Comparison of ENCODE assay signal across 19 cellular contexts in the genomic region with DNA sequence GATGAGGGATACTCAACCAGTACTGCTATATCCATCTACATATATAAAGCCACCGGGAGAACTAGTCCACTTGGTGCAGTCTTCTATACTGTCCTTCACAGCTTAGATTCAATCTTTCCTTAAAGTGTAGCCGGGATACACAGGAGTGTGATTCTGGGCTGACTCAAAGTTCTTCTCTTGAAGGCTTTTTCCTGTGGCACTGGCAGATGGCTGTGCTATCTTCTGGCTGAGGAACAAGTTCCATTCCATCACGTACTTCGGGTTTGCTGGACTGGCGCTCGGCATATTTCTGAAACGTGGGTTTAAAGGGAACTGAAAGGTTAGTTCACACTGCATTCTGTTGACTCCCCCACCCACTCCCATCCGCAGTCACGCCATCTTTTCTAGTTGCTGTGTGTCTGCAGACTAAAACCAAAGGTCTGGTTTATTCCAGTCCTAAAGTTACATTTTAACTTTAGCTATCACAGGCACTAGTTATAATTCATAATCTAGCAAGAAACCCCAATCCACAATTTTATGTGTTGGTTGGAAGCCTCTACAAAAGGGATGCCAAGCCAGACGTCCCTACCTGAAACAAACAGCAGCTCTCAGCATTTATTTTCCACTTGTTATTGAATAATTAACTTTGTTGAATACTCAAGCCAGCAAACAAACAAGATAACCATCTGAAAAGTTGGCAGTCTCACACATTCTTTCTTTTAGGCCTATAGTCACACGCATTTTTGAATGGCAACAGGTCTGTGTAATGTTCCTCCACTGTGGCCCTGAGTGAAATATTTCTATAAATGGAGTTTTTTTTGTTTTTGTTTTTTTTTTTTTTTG. TPM values are rescaled to one million over a fixed set of nuclear protein-coding genes. Genes with fewer than 3 reads are reported as not detected.
"Had no signal": no experiment of that assay in that cellular context is flagged by ENCODE, and none has a peak within 500 bp of the region (broad histone marks: within the 10 kb centered on the region; RNA-seq: fewer than 3 reads in every experiment).

No MANE protein-coding gene starts in this region.

- H3K4me1 ChIP-seq: stomach had no signal

- DNase-seq: activated CD4-positive, alpha-beta T cell treated with anti-CD3 and anti-CD28 coated beads, Interleukin-2, amount 10 ng/mL, durations not matched to agents 7 days and 5 days; activated CD8-positive, alpha-beta memory T cell treated with anti-CD3 and anti-CD28 coated beads, Interleukin-2, amount 50 U/mL, for 48 hours; activated gamma-delta T cell; activated T-cell treated with anti-CD3 and anti-CD28 coated beads, Interleukin-2, amount 50 U/mL, for 72 hours; cortex of kidney; effector CD4-positive, alpha-beta T cell; foreskin fibroblast; left colon; occipital lobe; stomach; T-helper 17 cell had no signal

- H3K27ac ChIP-seq: stomach, thoracic aorta had no signal

- H3K27ac Mint-ChIP-seq: activated CD4-positive, alpha-beta T cell treated with anti-CD3 and anti-CD28 coated beads, Interleukin-2, amount 10 ng/mL, durations not matched to agents 7 days and 5 days; activated naive CD4-positive, alpha-beta T cell treated with anti-CD3 and anti-CD28 coated beads, Interleukin-2, amount 50 U/mL, for 72 hours; activated T-cell treated with anti-CD3 and anti-CD28 coated beads, Interleukin-2, amount 50 U/mL, for 72 hours; natural killer cell treated with Interleukin-12 subunit alpha and Interleukin-12 subunit beta and Interleukin-15 and Interleukin-18, amount 100 ng/mL, for 72 hours; progenitor cell of endocrine pancreas; T-helper 17 cell had no signal

- H3K4me3 Mint-ChIP-seq: activated CD4-positive, alpha-beta T cell treated with anti-CD3 and anti-CD28 coated beads, Interleukin-2, amount 10 ng/mL, durations not matched to agents 7 days and 5 days; activated T-cell treated with anti-CD3 and anti-CD28 coated beads, Interleukin-2, amount 50 U/mL, for 72 hours; central memory CD8-positive, alpha-beta T cell; natural killer cell treated with Interleukin-12 subunit alpha and Interleukin-12 subunit beta and Interleukin-15 and Interleukin-18, amount 100 ng/mL, for 72 hours; T-helper 17 cell had no signal

- H3K27me3 Mint-ChIP-seq: activated CD4-positive, alpha-beta T cell treated with anti-CD3 and anti-CD28 coated beads, Interleukin-2, amount 10 ng/mL, durations not matched to agents 7 days and 5 days; central memory CD8-positive, alpha-beta T cell; natural killer cell treated with Interleukin-12 subunit alpha and Interleukin-12 subunit beta and Interleukin-15 and Interleukin-18, amount 100 ng/mL, for 72 hours; progenitor cell of endocrine pancreas; T-helper 17 cell had no signal

- H3K9me3 ChIP-seq: stomach, thoracic aorta had no signal

- ATAC-seq: activated naive CD4-positive, alpha-beta T cell treated with anti-CD3 and anti-CD28 coated beads, Interleukin-2, amount 50 U/mL, for 72 hours; activated T-cell treated with anti-CD3 and anti-CD28 coated beads, Interleukin-2, amount 50 U/mL, for 72 hours; left colon; natural killer cell treated with Interleukin-12 subunit alpha and Interleukin-12 subunit beta and Interleukin-15 and Interleukin-18, amount 100 ng/mL, for 72 hours; sciatic nerve; T-helper 17 cell had no signal

- H3K4me1 Mint-ChIP-seq: activated CD4-positive, alpha-beta T cell treated with anti-CD3 and anti-CD28 coated beads, Interleukin-2, amount 10 ng/mL, durations not matched to agents 7 days and 5 days; central memory CD8-positive, alpha-beta T cell; T-helper 17 cell had no signal

- H3K27me3 ChIP-seq: stomach had no signal

- FAIRE-seq: endothelial cell of umbilical vein, TTC549 had no signal

- H3K4me3 ChIP-seq: stomach, thoracic aorta had no signal

- H3K9me3 Mint-ChIP-seq: activated CD4-positive, alpha-beta T cell treated with anti-CD3 and anti-CD28 coated beads, Interleukin-2, amount 10 ng/mL, durations not matched to agents 7 days and 5 days; activated naive CD4-positive, alpha-beta T cell treated with anti-CD3 and anti-CD28 coated beads, Interleukin-2, amount 50 U/mL, for 72 hours; activated T-cell treated with anti-CD3 and anti-CD28 coated beads, Interleukin-2, amount 50 U/mL, for 72 hours; central memory CD8-positive, alpha-beta T cell; natural killer cell treated with Interleukin-12 subunit alpha and Interleukin-12 subunit beta and Interleukin-15 and Interleukin-18, amount 100 ng/mL, for 72 hours had no signal

RNA-seq across cellular contexts. Expression of a gene that starts 7.5 kb away (rescaled TPM):
- total RNA-seq: endothelial cell of umbilical vein, thoracic aorta had no signal
- polyA plus RNA-seq: endothelial cell of umbilical vein had no signal
